Comparison of ENCODE assay signal across 10 cellular contexts in genomic region chr18:61743775-61744531, GRCh38.
A peak's percentile ranks its signal among the peaks of the same experiment; 100 is the strongest.
DNase-seq lines count a peak whose midpoint lies in the region; ATAC-seq and TF ChIP-seq lines count a peak whose summit lies in the region.
"Had no signal": no experiment of that assay in that cellular context is flagged by ENCODE, and none has a peak within 500 bp of the region (broad histone marks: within the 10 kb centered on the region; RNA-seq: fewer than 3 reads in every experiment).

No MANE protein-coding gene starts in this region.

- peak; percentile 13 for DNase-seq in A673 (ENCODE audit: low spot score)
- DNase-seq in astrocyte of the spinal cord (ENCODE audit: low read depth, low spot score): peak; percentile 52
- peak; percentile 32 to 76 for DNase-seq in heart right ventricle
- DNase-seq in renal cortical epithelial cell (ENCODE audit: low read depth): peak; percentile 34
- DNase-seq in GM19240 (ENCODE audit: insufficient read length, low spot score): no peak
- DNase-seq in activated CD4-positive, CD25-positive, alpha-beta regulatory T cell (lab: John Stamatoyannopoulos, UW): no peak
- no peak for DNase-seq in NCI-H1417 (lab: John Stamatoyannopoulos, UW)
- no peak for DNase-seq in activated T-cell treated with anti-CD3 and anti-CD28 coated beads, Interleukin-2, amount 50 U/mL, for 24 hours
- DNase-seq: activated CD4-positive, alpha-beta T cell treated with anti-CD3 and anti-CD28 coated beads, Interleukin-2, amount 10 ng/mL, durations not matched to agents 24 days and 14 days; PC-3 had no signal

- H3K4me3 Mint-ChIP-seq in activated T-cell treated with anti-CD3 and anti-CD28 coated beads, Interleukin-2, amount 50 U/mL, for 24 hours: no peak overlapping the region
- H3K4me3 Mint-ChIP-seq: activated CD4-positive, alpha-beta T cell treated with anti-CD3 and anti-CD28 coated beads, Interleukin-2, amount 10 ng/mL, durations not matched to agents 24 days and 14 days had no signal

- WGBS in heart right ventricle, 2 donors: 43 to 58% methylated on average over 4 of the region's 4 CpGs

- in situ Hi-C loops in astrocyte of the spinal cord (cut with HindIII; ENCODE audit: low sequenced_read_pairs): no loop called here

- no peaks in the 10 kb centered on the region for H3K36me3 Mint-ChIP-seq in activated T-cell treated with anti-CD3 and anti-CD28 coated beads, Interleukin-2, amount 50 U/mL, for 24 hours (ENCODE audit: low read depth)

- POLR2A ChIA-PET in A673 (lab: Charles Lee; ENCODE audit: low non-redundant PET): no interaction called here

- intact Hi-C loops in A673 (cut with micrococcal nuclease; ENCODE audit: unreplicated experiment): no loop called here
- intact Hi-C loops in heart right ventricle (cut with DNase I): loop anchor here in 6 of 10 donors (2.0 to 10.0 kb wide), 9 partner anchors 21 to 381 kb away; partner anchors contain the start of gene RNF152 (in 4 of the 6)

- CTCF ChIA-PET in A673 (lab: Charles Lee): no interaction called here

- H3K36me3 ChIP-seq in A673 (ENCODE audit: insufficient read depth, low read length, poor library complexity, severe bottlenecking): no peaks in the 10 kb centered on the region
- H3K36me3 ChIP-seq in heart right ventricle: no peaks in the 10 kb centered on the region

- no peaks in the 10 kb centered on the region for H3K4me1 Mint-ChIP-seq in activated T-cell treated with anti-CD3 and anti-CD28 coated beads, Interleukin-2, amount 50 U/mL, for 24 hours (ENCODE audit: low read depth)
- H3K4me1 Mint-ChIP-seq: activated CD4-positive, alpha-beta T cell treated with anti-CD3 and anti-CD28 coated beads, Interleukin-2, amount 10 ng/mL, durations not matched to agents 24 days and 14 days had no signal

- no peaks in the 10 kb centered on the region for H3K27me3 Mint-ChIP-seq in activated T-cell treated with anti-CD3 and anti-CD28 coated beads, Interleukin-2, amount 50 U/mL, for 24 hours
- H3K27me3 Mint-ChIP-seq: activated CD4-positive, alpha-beta T cell treated with anti-CD3 and anti-CD28 coated beads, Interleukin-2, amount 10 ng/mL, durations not matched to agents 24 days and 14 days had no signal

- H3K27ac ChIP-seq in A673 (ENCODE audit: low read depth, low read length, poor library complexity, severe bottlenecking): no peak overlapping the region
- H3K27ac ChIP-seq in heart right ventricle: peak overlapping the region; percentile 60 to 92 (median 81)

- H3K9me3 ChIP-seq in A673 (ENCODE audit: low read depth, low read length, poor library complexity, severe bottlenecking) (no peaks in the 10 kb centered on the region), heart right ventricle (no peaks in the 10 kb centered on the region)

- TF ChIP-seq CTCF in A673 (conservative IDR thresholded peaks at IDR 0.05; ENCODE audit: low read depth, low read length) (no peak), astrocyte of the spinal cord (IDR thresholded peaks at IDR 0.05; ENCODE audit: low read depth, low read length) (no peak), heart right ventricle (IDR thresholded peaks at IDR 0.05) (no peak)

- no peaks in the 10 kb centered on the region for H3K27me3 ChIP-seq in A673 (replicated peaks; ENCODE audit: insufficient read depth, low read depth, low read length, poor library complexity)
- no peaks in the 10 kb centered on the region for H3K27me3 ChIP-seq in heart right ventricle

- peak; percentile 63 to 82 (median 70) for ATAC-seq in heart right ventricle
- ATAC-seq: PC-3 had no signal

- BruUV-seq in A673 (replicated peaks; lab: Mats Ljungman, UMichigan): no TSS peak

- no peaks in the 10 kb centered on the region for H3K9me3 Mint-ChIP-seq in activated T-cell treated with anti-CD3 and anti-CD28 coated beads, Interleukin-2, amount 50 U/mL, for 24 hours
- H3K9me3 Mint-ChIP-seq: activated CD4-positive, alpha-beta T cell treated with anti-CD3 and anti-CD28 coated beads, Interleukin-2, amount 10 ng/mL, durations not matched to agents 24 days and 14 days had no signal

- H3K27ac Mint-ChIP-seq in activated T-cell treated with anti-CD3 and anti-CD28 coated beads, Interleukin-2, amount 50 U/mL, for 24 hours: no peak overlapping the region
- H3K27ac Mint-ChIP-seq: activated CD4-positive, alpha-beta T cell treated with anti-CD3 and anti-CD28 coated beads, Interleukin-2, amount 10 ng/mL, durations not matched to agents 24 days and 14 days had no signal

- no peaks in the 10 kb centered on the region for H3K4me1 ChIP-seq in A673 (ENCODE audit: insufficient read depth, low read length, poor library complexity, severe bottlenecking)
- H3K4me1 ChIP-seq in heart right ventricle: peaks cover 6 to 74% (median 39%) of the 10 kb centered on the region in 9 donors

- H3K4me3 ChIP-seq in A673 (ENCODE audit: low read depth, low read length, poor library complexity, severe bottlenecking) (no peak overlapping the region), astrocyte of the spinal cord (ENCODE audit: low read depth, low read length) (no peak overlapping the region), heart right ventricle (no peak overlapping the region)

Comparison
In these comparisons a context has a peak if more than half of its experiments do, and no peak if none do; other contexts are left out.
1. DNase-seq: peak in A673 (single experiment), astrocyte of the spinal cord (single experiment), heart right ventricle (2 of 2) and renal cortical epithelial cell (single experiment); none in GM19240 (single experiment), activated CD4-positive, CD25-positive, alpha-beta regulatory T cell (0 of 4), NCI-H1417 (0 of 3) and activated T-cell treated with anti-CD3 and anti-CD28 coated beads, Interleukin-2, amount 50 U/mL, for 24 hours (single experiment).